9 cellular contexts compared by ENCODE assay signal in genomic region chr6:31888281-31889258, GRCh38. TPM values are rescaled to one million over a fixed set of nuclear protein-coding genes. Genes with fewer than 3 reads are reported as not detected.
A peak's percentile ranks its signal among the peaks of the same experiment; 100 is the strongest.
DNase-seq lines count a peak whose midpoint lies in the region; ATAC-seq, FAIRE-seq and TF ChIP-seq lines count a peak whose summit lies in the region.
"Had no signal": no experiment of that assay in that cellular context is flagged by ENCODE, and none has a peak within 500 bp of the region (broad histone marks: within the 10 kb centered on the region; RNA-seq: fewer than 3 reads in every experiment).

No MANE protein-coding gene starts in this region.

- H3K4me1 Mint-ChIP-seq in astrocyte (ENCODE audit: low read depth, unreplicated experiment), result peaks cover 2% of the 10 kb centered on the region

- no peak overlapping the region for H2AFZ ChIP-seq in astrocyte (ENCODE audit: low read depth, low read length)

- H3K4me1 ChIP-seq in astrocyte (ENCODE audit: insufficient read depth, low read length) (no peaks in the 10 kb centered on the region), stomach (no peaks in the 10 kb centered on the region)

- TF ChIP-seq CTCF in GM06990 (IDR thresholded peaks at IDR 0.05; ENCODE audit: insufficient read depth, low read length, poor library complexity, severe bottlenecking) (peak; percentile 93), astrocyte (IDR thresholded peaks at IDR 0.05; ENCODE audit: insufficient read depth, low read depth, low read length) (peak; percentile 45), stomach (IDR thresholded peaks at IDR 0.05) (peak in 5 of 7 experiments; percentile 18 to 82 (median 67))

- no peak for TF ChIP-seq EP300 in stomach (IDR thresholded peaks at IDR 0.05)

- 75 to 83% (median 81%) methylated on average over 36 to 43 of the region's 43 CpGs for WGBS in stomach, 5 donors

- TF ChIP-seq POLR2A in stomach (IDR thresholded peaks at IDR 0.05), result no peak

- no peak overlapping the region for H3K27ac Mint-ChIP-seq in astrocyte (ENCODE audit: unreplicated experiment)

- H3K27me3 Mint-ChIP-seq in astrocyte (ENCODE audit: low read depth, unreplicated experiment), result no peaks in the 10 kb centered on the region

- peaks cover 36% of the 10 kb centered on the region for H3K36me3 ChIP-seq in GM06990 (ENCODE audit: control insufficient read depth, insufficient read depth, low read length)
- peaks cover 18% of the 10 kb centered on the region for H3K36me3 ChIP-seq in astrocyte (ENCODE audit: insufficient read depth, low read length)
- H3K36me3 ChIP-seq in stomach, result peaks cover 69 to 100% (median 99%) of the 10 kb centered on the region in 4 donors

- H3K4me3 ChIP-seq in GM06990 (replicated peaks; ENCODE audit: low read depth, low read length) (no peak overlapping the region), astrocyte (ENCODE audit: insufficient read depth, low read depth, low read length) (no peak overlapping the region), stomach (no peak overlapping the region)

- peaks cover 30% of the 10 kb centered on the region for H3K36me3 Mint-ChIP-seq in astrocyte (ENCODE audit: low read depth, unreplicated experiment)

- H3K9me3 ChIP-seq in astrocyte (ENCODE audit: insufficient read depth, low read depth, low read length) (no peaks in the 10 kb centered on the region), stomach (no peaks in the 10 kb centered on the region)

- no peaks in the 10 kb centered on the region for H3K9me3 Mint-ChIP-seq in astrocyte (ENCODE audit: unreplicated experiment)

- H3K4me2 ChIP-seq in astrocyte (ENCODE audit: low read length), result no peak overlapping the region

- H4K20me1 ChIP-seq in astrocyte (ENCODE audit: insufficient read depth, low read length), result no peaks in the 10 kb centered on the region

- H3K27ac ChIP-seq in astrocyte (ENCODE audit: low read depth, low read length) (no peak overlapping the region), stomach (no peak overlapping the region)

- no peak for FAIRE-seq in astrocyte (lab: Jason Lieb, UNC)

- ATAC-seq in left lobe of liver, result peak; percentile 67

- no peaks in the 10 kb centered on the region for H3K79me2 ChIP-seq in astrocyte (ENCODE audit: insufficient read depth, low read length)

- DNase-seq in GM06990 (ENCODE audit: extremely low read depth, insufficient read length), result no peak
- DNase-seq in RPMI8226, result peak; percentile 49
- no peak for DNase-seq in astrocyte (ENCODE audit: low read depth)
- DNase-seq in left lobe of liver (ENCODE audit: low spot score), result no peak
- DNase-seq in stomach, result peak; percentile 51
- DNase-seq in NCI-H187 treated with DMSO at 0.1 percent for 48 hours (lab: John Stamatoyannopoulos, UW), result no peak
- no peak for DNase-seq in NCI-H128 (lab: John Stamatoyannopoulos, UW; ENCODE audit: unreplicated experiment)
- DNase-seq in DMS153 treated with DMSO at 0.1 percent for 48 hours (lab: John Stamatoyannopoulos, UW; ENCODE audit: unreplicated experiment), result no peak

- no peak overlapping the region for H3K4me3 Mint-ChIP-seq in astrocyte (ENCODE audit: unreplicated experiment)

- H3K27me3 ChIP-seq in GM06990 (replicated peaks; ENCODE audit: control insufficient read depth, insufficient read depth, low read length) (no peaks in the 10 kb centered on the region), astrocyte (ENCODE audit: insufficient read depth, low read length) (no peaks in the 10 kb centered on the region), stomach (no peaks in the 10 kb centered on the region)

- intact Hi-C loops in stomach (cut with DNase I; ENCODE audit: low total_unique reads), result no loop called here

- H3K9ac ChIP-seq in astrocyte (ENCODE audit: low read length), result no peak overlapping the region

RNA-seq across cellular contexts. Expression of gene EHMT2, which starts 8.9 kb away (rescaled TPM):
- total RNA-seq in astrocyte (32.6 and 35.8 TPM in 2 replicates), left lobe of liver (15.7 TPM), stomach (10 to 100 TPM; 12.1 to 58.0 (median 31.7) TPM)
- 10 to 100 TPM; 27.3 to 43.2 (median 35.4) TPM for polyA plus RNA-seq in stomach

RNA-seq across cellular contexts. Expression of gene SLC44A4, which starts 9.8 kb away (rescaled TPM):
- total RNA-seq in astrocyte, result 0.23 and 0.29 TPM in 2 replicates
- total RNA-seq in left lobe of liver, result 0.86 TPM
- 100 to 1,000 TPM in 4 of 5 donors, 10 to 100 TPM in 1; 74.2 to 201 (median 175) TPM for total RNA-seq in stomach
- polyA plus RNA-seq in stomach, result 100 to 1,000 TPM in 1 of 3 donors, 10 to 100 TPM in 2; 35.4 to 111 (median 47.9) TPM

RNA-seq across cellular contexts. Expression of gene ZBTB12, which starts 13.3 kb away (rescaled TPM):
- total RNA-seq in astrocyte (3.7 and 4.6 TPM in 2 replicates), left lobe of liver (0.86 TPM), stomach (1 to 10 TPM in 3 of 5 donors, under 1 TPM in 2; 0.43 to 6.4 (median 1.3) TPM)
- polyA plus RNA-seq in stomach, result 1 to 10 TPM; 1.8 to 3.4 (median 2.2) TPM

RNA-seq across cellular contexts. Expression of gene NEU1, which starts 25.9 kb away (rescaled TPM):
- total RNA-seq in astrocyte (45.0 and 47.3 TPM in 2 replicates), left lobe of liver (20.1 TPM), stomach (10 to 100 TPM; 11.3 to 60.7 (median 25.0) TPM)
- 10 to 100 TPM; 16.3 to 29.0 (median 22.2) TPM for polyA plus RNA-seq in stomach

RNA-seq across cellular contexts. Expression of gene C2, which starts 38.9 kb away (rescaled TPM):
- total RNA-seq in astrocyte, result 0.20 and 0.43 TPM in 2 replicates
- total RNA-seq in left lobe of liver, result 451 TPM
- total RNA-seq in stomach, result 10 to 100 TPM in 1 of 5 donors, 1 to 10 TPM in 3, not detected in 1; 1.7 to 24.6 (median 4.0) TPM
- 1 to 10 TPM; 3.3 to 6.3 (median 4.9) TPM for polyA plus RNA-seq in stomach
- total RNA-seq: glomerular endothelial cell had no signal

Comparison
In these comparisons a context has a peak if more than half of its experiments do, and no peak if none do; other contexts are left out.
1. DNase-seq: peak in RPMI8226 (single experiment) and stomach (single experiment); none in GM06990 (single experiment), astrocyte (single experiment), left lobe of liver (single experiment), NCI-H187 treated with DMSO at 0.1 percent for 48 hours (single experiment), NCI-H128 (single experiment) and DMS153 treated with DMSO at 0.1 percent for 48 hours (single experiment).
2. RNA of gene SLC44A4, which starts 9.8 kb away (total RNA-seq): 74.2 to 201 TPM in stomach; 0.86 TPM in left lobe of liver (single experiment) and 0.23 to 0.29 TPM in astrocyte; every median in the first group is over 10 times any median in the second.
3. Peak in every context shown above with its lines, with median percentiles within 50 percentile points of each other: CTCF ChIP-seq.